Comparison of ENCODE assay signal across 29 cellular contexts in the genomic region with DNA sequence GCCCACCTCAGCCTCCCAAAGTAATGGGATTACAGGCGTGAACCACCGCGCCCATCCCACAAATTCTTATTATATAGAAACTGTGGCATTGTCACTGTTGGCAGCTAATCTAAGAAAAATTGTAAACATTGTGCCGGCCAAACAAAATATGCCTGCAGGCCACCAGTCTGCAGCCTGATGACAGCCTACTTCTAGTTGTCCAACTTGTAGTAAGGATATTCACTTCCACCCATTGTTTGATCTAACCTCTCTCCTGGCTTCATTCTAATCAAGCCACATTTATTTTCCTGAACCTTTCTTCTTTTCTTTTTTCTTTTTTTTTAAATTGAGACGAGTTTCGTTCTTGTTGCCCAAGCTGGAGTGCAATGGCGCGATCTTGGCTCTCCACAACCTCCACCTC. TPM values are rescaled to one million over a fixed set of nuclear protein-coding genes. Genes with fewer than 3 reads are reported as not detected.
DNase-seq lines count a peak whose midpoint lies in the region; TF ChIP-seq lines count a peak whose summit lies in the region.
"Had no signal": no experiment of that assay in that cellular context is flagged by ENCODE, and none has a peak within 500 bp of the region (broad histone marks: within the 10 kb centered on the region; RNA-seq: fewer than 3 reads in every experiment).

No MANE protein-coding gene starts in this region.

- peaks cover 0 to 7% (median 0%) of the 10 kb centered on the region in 7 donors for H3K27me3 ChIP-seq in spleen (replicated peaks in 1 of 7)
- H3K27me3 ChIP-seq: BLaER1; BLaER1 treated with 17β-estradiol and CSF1 and Interleukin-3, amounts not matched to agents 10 nM and 100 nM had no signal

- WGBS in spleen, 5 donors, result 87 to 96% (median 95%) methylated on average over 8 of the region's 8 CpGs

- H3K27ac ChIP-seq in spleen, result no peak overlapping the region
- H3K27ac ChIP-seq: 22Rv1; A549; BLaER1; BLaER1 treated with 17β-estradiol and CSF1 and Interleukin-3, amounts not matched to agents 10 nM and 100 nM; C4-2B had no signal

- TF ChIP-seq POLR2A in spleen (IDR thresholded peaks at IDR 0.05), result no peak

- intact Hi-C loops in spleen (cut with DNase I; ENCODE audit: low total_unique reads), result no loop called here

- DNase-seq in dermis microvascular lymphatic vessel endothelial cell (ENCODE audit: low read depth in 2 of 2) (peak; percentile 46 to 70), spleen (peak; percentile 6), NCI-H1092 treated with DMSO at 0.1 percent for 48 hours (lab: John Stamatoyannopoulos, UW) (no peak)
- no peak for DNase-seq in activated CD8-positive, alpha-beta memory T cell treated with anti-CD3 and anti-CD28 coated beads for 24 hours
- DNase-seq: 8988T; ACHN; AML-193; BE2C; C1 segment of cervical spinal cord; Caco-2; Calu3; CD4-positive, alpha-beta memory T cell; CD4-positive, alpha-beta T cell; CD4-positive, CD25-positive, alpha-beta regulatory T cell; CD8-positive, alpha-beta memory T cell; CD8-positive, alpha-beta T cell; COR-L47; DMS 273 treated with DMSO at 0.1 percent for 48 hours; DMS153; DMS53; DMS79; DMS79 treated with DMSO at 0.1 percent for 48 hours; DND-41; EL had no signal

- H3K4me3 ChIP-seq in spleen, result no peak overlapping the region
- H3K4me3 ChIP-seq: A549; BLaER1; BLaER1 treated with 17β-estradiol and CSF1 and Interleukin-3, amounts not matched to agents 10 nM and 100 nM had no signal

- TF ChIP-seq CTCF in spleen (IDR thresholded peaks at IDR 0.05 in 8 of 11, conservative IDR thresholded peaks at IDR 0.05 in 3 of 11), result no peak

- no peaks in the 10 kb centered on the region for H3K36me3 ChIP-seq in spleen
- H3K36me3 ChIP-seq: BE2C; BLaER1; BLaER1 treated with 17β-estradiol and CSF1 and Interleukin-3, amounts not matched to agents 10 nM and 100 nM had no signal

- no peaks in the 10 kb centered on the region for H3K9me3 ChIP-seq in spleen
- H3K9me3 ChIP-seq: A549; BE2C; BLaER1; BLaER1 treated with 17β-estradiol and CSF1 and Interleukin-3, amounts not matched to agents 10 nM and 100 nM; Caco-2 had no signal

- no peaks in the 10 kb centered on the region for H3K4me1 ChIP-seq in spleen
- H3K4me1 ChIP-seq: A549; BE2C; BLaER1; BLaER1 treated with 17β-estradiol and CSF1 and Interleukin-3, amounts not matched to agents 10 nM and 100 nM; Caco-2 had no signal

RNA-seq across cellular contexts. Expression of gene TMED9, which starts 13.7 kb away (rescaled TPM):
- total RNA-seq in dermis microvascular lymphatic vessel endothelial cell (112 and 193 TPM in 2 replicates), spleen (100 to 1,000 TPM in 4 of 7 donors, 10 to 100 TPM in 3; 72.0 to 126 (median 110) TPM)
- 10 to 100 TPM; 52.6 to 96.9 (median 91.9) TPM for polyA plus RNA-seq in spleen

RNA-seq across cellular contexts. Expression of gene B4GALT7, which starts 21.6 kb away (rescaled TPM):
- total RNA-seq in dermis microvascular lymphatic vessel endothelial cell, result 20.3 and 28.8 TPM in 2 replicates
- 10 to 100 TPM; 26.8 to 35.6 (median 32.5) TPM for total RNA-seq in spleen
- polyA plus RNA-seq in spleen, result 10 to 100 TPM; 22.7 to 43.8 (median 37.4) TPM

RNA-seq across cellular contexts. Expression of gene FAM193B, which starts 24.0 kb away (rescaled TPM):
- total RNA-seq in dermis microvascular lymphatic vessel endothelial cell, result 9.8 and 15.8 TPM in 2 replicates
- total RNA-seq in spleen, result 100 to 1,000 TPM in 5 of 7 donors, 10 to 100 TPM in 2; 86.9 to 155 (median 116) TPM
- 100 to 1,000 TPM; 145 to 364 (median 348) TPM for polyA plus RNA-seq in spleen

Comparison
In these comparisons a context has a peak if more than half of its experiments do, and no peak if none do; other contexts are left out.
1. DNase-seq: peak in dermis microvascular lymphatic vessel endothelial cell (2 of 2) and spleen (single experiment); none in activated CD8-positive, alpha-beta memory T cell treated with anti-CD3 and anti-CD28 coated beads for 24 hours (single experiment) and NCI-H1092 treated with DMSO at 0.1 percent for 48 hours (single experiment).